ENCODE assay signal across 8 cellular contexts in genomic region chr6:41546866-41547798, GRCh38. TPM values are rescaled to one million over a fixed set of nuclear protein-coding genes. Genes with fewer than 3 reads are reported as not detected.
DNase-seq lines count a peak whose midpoint lies in the region; ATAC-seq and TF ChIP-seq lines count a peak whose summit lies in the region.

No MANE protein-coding gene starts in this region.

- H3K4me1 Mint-ChIP-seq in stimulated activated naive B cell treated with anti-CD40 and anti-IgM and Interleukin-4, amounts not matched to agents 10 μg/mL and 1 μg/mL and 100 μg/mL, for 72 hours: peaks cover 26 to 59% of the 10 kb centered on the region in 2 donors

- DNase-seq in AG09309 (ENCODE audit: low read depth) (no peak), SK-N-MC (ENCODE audit: low read depth, low spot score) (no peak), cerebellum (ENCODE audit: low spot score) (peak; percentile 25), left lobe of liver (ENCODE audit: low spot score) (peak; percentile 73), H4 (ENCODE audit: low spot score) (no peak)
- DNase-seq in stimulated activated naive B cell treated with anti-CD40 and anti-IgM and Interleukin-4, amounts not matched to agents 10 μg/mL and 1 μg/mL and 100 μg/mL, for 72 hours: no peak

- H3K36me3 ChIP-seq in SK-N-MC (ENCODE audit: insufficient read depth, low read length): peaks cover 8% of the 10 kb centered on the region; the same call in 1 of the 2 replicates

- peaks cover 7 to 20% of the 10 kb centered on the region in 2 donors for H3K36me3 Mint-ChIP-seq in stimulated activated naive B cell treated with anti-CD40 and anti-IgM and Interleukin-4, amounts not matched to agents 10 μg/mL and 1 μg/mL and 100 μg/mL, for 72 hours

- H3K9me3 Mint-ChIP-seq in stimulated activated naive B cell treated with anti-CD40 and anti-IgM and Interleukin-4, amounts not matched to agents 10 μg/mL and 1 μg/mL and 100 μg/mL, for 72 hours: no peaks in the 10 kb centered on the region

- peak overlapping the region; percentile 93 to 95 for H3K4me3 Mint-ChIP-seq in stimulated activated naive B cell treated with anti-CD40 and anti-IgM and Interleukin-4, amounts not matched to agents 10 μg/mL and 1 μg/mL and 100 μg/mL, for 72 hours

- H3K27me3 Mint-ChIP-seq in stimulated activated naive B cell treated with anti-CD40 and anti-IgM and Interleukin-4, amounts not matched to agents 10 μg/mL and 1 μg/mL and 100 μg/mL, for 72 hours: no peaks in the 10 kb centered on the region

- ATAC-seq in GM18517 (IDR thresholded peaks at IDR 0.05; ENCODE audit: unreplicated experiment) (peak; percentile 30), HG03108 (IDR thresholded peaks at IDR 0.05; ENCODE audit: unreplicated experiment) (peak; percentile 12), left lobe of liver (peak; percentile 44)
- ATAC-seq in stimulated activated naive B cell treated with anti-CD40 and anti-IgM and Interleukin-4, amounts not matched to agents 10 μg/mL and 1 μg/mL and 100 μg/mL, for 72 hours (replicated peaks): peak in 1 of 2 donors; percentile 2

- no peak for TF ChIP-seq CTCF in AG09309 (IDR thresholded peaks at IDR 0.05; ENCODE audit: control insufficient read depth, insufficient read depth, low read depth, low read length, missing control alignments)

- no peaks in the 10 kb centered on the region for H3K9me3 ChIP-seq in SK-N-MC (ENCODE audit: low read depth, low read length)

- peak overlapping the region; percentile 71 for H3K9ac ChIP-seq in SK-N-MC (ENCODE audit: insufficient read length)

- no peak overlapping the region for H3K27ac ChIP-seq in SK-N-MC

- H3K4me3 ChIP-seq in AG09309 (ENCODE audit: control insufficient read depth, low read depth, low read length) (peak overlapping the region; percentile 59), SK-N-MC (peak overlapping the region; percentile 91)

- peak overlapping the region; percentile 85 for H3K27ac Mint-ChIP-seq in stimulated activated naive B cell treated with anti-CD40 and anti-IgM and Interleukin-4, amounts not matched to agents 10 μg/mL and 1 μg/mL and 100 μg/mL, for 72 hours

RNA-seq across cellular contexts. Expression of gene FOXP4, which starts 1.0 kb away (rescaled TPM):
- total RNA-seq in cerebellum: 9.2 TPM
- total RNA-seq in left lobe of liver: 24.6 TPM
- total RNA-seq in H4 (2014; rRNA removed; shearing (Covaris generic)): 2.7 and 3.1 TPM in 2 replicates

Comparison
In these comparisons a context has a peak if more than half of its experiments do, and no peak if none do; other contexts are left out.
1. DNase-seq: peak in cerebellum (single experiment) and left lobe of liver (single experiment); none in AG09309 (single experiment), SK-N-MC (single experiment), stimulated activated naive B cell treated with anti-CD40 and anti-IgM and Interleukin-4, amounts not matched to agents 10 μg/mL and 1 μg/mL and 100 μg/mL, for 72 hours (single experiment) and H4 (single experiment).